In genomic region chr17:43388198-43389021, GRCh38 we compare ENCODE assay signal across 8 cellular contexts. TPM values are rescaled to one million over a fixed set of nuclear protein-coding genes. Genes with fewer than 3 reads are reported as not detected.
DNase-seq lines count a peak whose midpoint lies in the region; ATAC-seq, FAIRE-seq and TF ChIP-seq lines count a peak whose summit lies in the region.

No MANE protein-coding gene starts in this region.

- no peaks in the 10 kb centered on the region for H3K27me3 Mint-ChIP-seq in T-helper 17 cell

- H3K4me1 Mint-ChIP-seq in T-helper 17 cell, result peaks cover 30% of the 10 kb centered on the region

- H3K4me3 Mint-ChIP-seq in T-helper 17 cell, result peak overlapping the region; percentile 99

- peaks cover 3% of the 10 kb centered on the region for H3K36me3 Mint-ChIP-seq in T-helper 17 cell (ENCODE audit: low read depth)

- H3K9me3 ChIP-seq in T-helper 17 cell (ENCODE audit: control insufficient read depth, low read length, poor library complexity, severe bottlenecking), result no peaks in the 10 kb centered on the region
- H3K9me3 ChIP-seq in right atrium auricular region, result no peaks in the 10 kb centered on the region

- TF ChIP-seq CTCF in GM10266 (IDR thresholded peaks at IDR 0.05; ENCODE audit: control insufficient read depth, insufficient read depth, low read depth, missing control alignments), result no peak
- no peak for TF ChIP-seq CTCF in right atrium auricular region (IDR thresholded peaks at IDR 0.05)

- H3K4me1 ChIP-seq in right atrium auricular region, result peaks cover 0 to 15% of the 10 kb centered on the region in 2 donors

- H3K4me3 ChIP-seq in right atrium auricular region, result peak overlapping the region; percentile 53 to 71

- FAIRE-seq in urothelium cell line (lab: Jason Lieb, UNC), result peak; percentile 100

- peak; percentile 79 for ATAC-seq in HG02798 (IDR thresholded peaks at IDR 0.05; ENCODE audit: poor library complexity, unreplicated experiment)
- ATAC-seq in T-helper 17 cell, result peak; percentile 76

- peak; percentile 82 for DNase-seq in GM10266 (ENCODE audit: extremely low spot score)
- peak; percentile 59 for DNase-seq in NCI-H1694 (lab: John Stamatoyannopoulos, UW)
- peak; percentile 85 to 90 (median 88) for DNase-seq in T-helper 17 cell
- peak; percentile 96 for DNase-seq in right atrium auricular region (ENCODE audit: low spot score)
- DNase-seq in pulmonary artery endothelial cell (ENCODE audit: low read depth, low spot score), result peak; percentile 69
- DNase-seq in urothelium cell line (ENCODE audit: low spot score), result peak; percentile 85

- no peaks in the 10 kb centered on the region for H3K36me3 ChIP-seq in right atrium auricular region

- peak overlapping the region; percentile 98 for H3K27ac Mint-ChIP-seq in T-helper 17 cell

- H3K27ac ChIP-seq in angular gyrus (ENCODE audit: low read depth, low read length) (peak overlapping the region; percentile 98), right atrium auricular region (peak overlapping the region; percentile 96 to 98)

- no peaks in the 10 kb centered on the region for H3K27me3 ChIP-seq in right atrium auricular region

RNA-seq across cellular contexts. Expression of gene ARL4D, which starts 10.4 kb away (rescaled TPM):
- 1 to 10 TPM; 1.1 to 2.0 TPM for total RNA-seq in T-helper 17 cell
- 10 to 100 TPM in 1 of 2 donors, 1 to 10 TPM in 1; 5.5 to 24.1 TPM for total RNA-seq in right atrium auricular region
- 10.6 and 12.9 TPM in 2 replicates for total RNA-seq in pulmonary artery endothelial cell

Comparison
In these comparisons a context has a peak if more than half of its experiments do, and no peak if none do; other contexts are left out.
1. Peak in every context shown above with its lines: DNase-seq, ATAC-seq, H3K4me3 ChIP-seq and H3K27ac ChIP-seq.